In the genomic region with DNA sequence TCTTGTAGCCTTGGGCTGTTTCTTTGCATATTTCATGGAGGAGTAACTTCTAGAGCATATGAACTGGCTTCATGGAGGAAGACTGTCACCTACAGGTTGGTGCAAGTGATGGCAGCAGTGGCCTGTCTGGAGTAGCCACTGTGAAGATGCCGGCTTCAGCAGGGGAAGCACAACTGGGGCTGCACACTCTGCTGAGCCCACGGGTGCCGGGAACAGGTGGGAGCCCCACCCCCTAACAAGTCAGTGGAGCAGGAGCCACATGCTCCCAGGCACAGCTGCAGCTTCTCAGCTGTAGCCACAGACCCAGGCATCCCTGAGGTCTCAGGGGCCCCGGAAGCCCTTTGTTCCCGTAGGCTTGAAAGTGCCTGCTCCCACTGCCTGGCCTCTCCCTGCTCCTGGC, we compare ENCODE assay signal across 11 cellular contexts. TPM values are rescaled to one million over a fixed set of nuclear protein-coding genes. Genes with fewer than 3 reads are reported as not detected.
DNase-seq lines count a peak whose midpoint lies in the region; ATAC-seq, FAIRE-seq and TF ChIP-seq lines count a peak whose summit lies in the region.
"Had no signal": no experiment of that assay in that cellular context is flagged by ENCODE, and none has a peak within 500 bp of the region (broad histone marks: within the 10 kb centered on the region; RNA-seq: fewer than 3 reads in every experiment).

No MANE protein-coding gene starts in this region.

- H3K27ac ChIP-seq in DOHH2 (ENCODE audit: low read depth, low read length) (no peak overlapping the region), GM12878 (ENCODE audit: control insufficient read depth, insufficient read depth) (no peak overlapping the region), liver (ENCODE audit: low read depth in 1 of 2, low read length in 2 of 2) (no peak overlapping the region)
- H3K27ac ChIP-seq in CD4-positive, alpha-beta T cell (ENCODE audit: low read depth, low read length) = no peak overlapping the region
- H3K27ac ChIP-seq: pancreas had no signal

- H3K79me2 ChIP-seq in DOHH2 (ENCODE audit: control insufficient read depth, low read length) = no peaks in the 10 kb centered on the region
- H3K79me2 ChIP-seq in GM12878 (ENCODE audit: control insufficient read depth, insufficient read depth, low read length) = no peaks in the 10 kb centered on the region

- H3K4me3 Mint-ChIP-seq in CD4-positive, alpha-beta T cell = no peak overlapping the region
- no peak overlapping the region for H3K4me3 Mint-ChIP-seq in nephron progenitor cell

- H2AFZ ChIP-seq in GM12878 (ENCODE audit: control insufficient read depth, low read depth, low read length) = no peak overlapping the region

- ATAC-seq in HG03432 (IDR thresholded peaks at IDR 0.05; ENCODE audit: unreplicated experiment) (peak; percentile 55), GM12878 (peak; percentile 73), GM19023 (IDR thresholded peaks at IDR 0.05; ENCODE audit: unreplicated experiment) (no peak)
- ATAC-seq in CD4-positive, alpha-beta T cell (ENCODE audit: poor library complexity) = no peak

- WGBS in GM12878 (ENCODE audit: insufficient coverage, insufficient replicate concordance, low lambda C conversion rate, missing lambda C conversion rate) = 25% methylated on average over 5 of the region's 5 CpGs
- WGBS in liver = 86% methylated on average over 5 of the region's 5 CpGs

- H3K9ac ChIP-seq in GM12878 (ENCODE audit: control insufficient read depth, insufficient read depth, low read length) (no peak overlapping the region), liver (ENCODE audit: low read depth in 1 of 2, low read length in 2 of 2) (no peak overlapping the region)

- no peaks in the 10 kb centered on the region for H3F3A ChIP-seq in DOHH2 (ENCODE audit: control insufficient read depth, insufficient read depth)

- SMC1A ChIA-PET in GM12878 (lab: Charles Lee; ENCODE audit: uncharacterized antibody, unreplicated experiment) = no interaction called here

- H3K4me3 ChIP-seq in DOHH2 (ENCODE audit: low read length) = no peak overlapping the region
- H3K4me3 ChIP-seq in GM12878 = no peak overlapping the region
- H3K4me3 ChIP-seq in liver (ENCODE audit: low read depth in 1 of 3, low read length in 3 of 3) = no peak overlapping the region
- H3K4me3 ChIP-seq: pancreas had no signal

- POLR2A ChIA-PET in GM12878 (lab: Charles Lee) = no interaction called here
- POLR2A ChIA-PET in CD4-positive, alpha-beta T cell (lab: Charles Lee) = no interaction called here

- peak; percentile 67 for TF ChIP-seq RAD21 in GM12878 (IDR thresholded peaks at IDR 0.05; ENCODE audit: insufficient read depth, low read depth, low read length)
- peak; percentile 55 to 81 for TF ChIP-seq RAD21 in liver (IDR thresholded peaks at IDR 0.05)

- H3K27me3 ChIP-seq in DOHH2 (ENCODE audit: control insufficient read depth, low read length) (no peaks in the 10 kb centered on the region), GM12878 (replicated peaks in 1 of 2; ENCODE audit: control insufficient read depth in 2 of 2, insufficient read depth in 2 of 2, low read length in 1 of 2) (no peaks in the 10 kb centered on the region), liver (ENCODE audit: control insufficient read depth in 4 of 4, insufficient read depth in 4 of 4, low read length in 3 of 4) (no peaks in the 10 kb centered on the region)
- no peaks in the 10 kb centered on the region for H3K27me3 ChIP-seq in CD4-positive, alpha-beta T cell (ENCODE audit: control insufficient read depth, insufficient read depth, low read length)
- H3K27me3 ChIP-seq: pancreas had no signal

- peaks cover 8% of the 10 kb centered on the region for H3K9me3 Mint-ChIP-seq in CD4-positive, alpha-beta T cell
- H3K9me3 Mint-ChIP-seq in nephron progenitor cell = peaks cover 8% of the 10 kb centered on the region

- no peaks in the 10 kb centered on the region for H3K9me2 ChIP-seq in DOHH2 (replicated peaks; ENCODE audit: control insufficient read depth, low read length)

- TF ChIP-seq CTCF in DOHH2 (IDR thresholded peaks at IDR 0.05; ENCODE audit: low read depth, low read length, poor library complexity, severe bottlenecking) (peak; percentile 58), GM12878 (IDR thresholded peaks at IDR 0.05 in 2 of 3, conservative IDR thresholded peaks at IDR 0.05 in 1 of 3; ENCODE audit: control insufficient read depth in 2 of 3, extremely low read depth in 1 of 3, insufficient read depth in 1 of 3, low read depth in 3 of 3, low read length in 3 of 3) (peak; percentile 47 to 68 (median 61)), liver (IDR thresholded peaks at IDR 0.05; ENCODE audit: low read depth, low read length, missing input control) (peak; percentile 51), nephron progenitor cell (IDR thresholded peaks at IDR 0.05) (no peak)
- no peak for TF ChIP-seq CTCF in CD4-positive, alpha-beta T cell (IDR thresholded peaks at IDR 0.05)

- H3K4me1 ChIP-seq in DOHH2 (ENCODE audit: control insufficient read depth, low read length) (no peaks in the 10 kb centered on the region), GM12878 (ENCODE audit: control insufficient read depth, insufficient read depth, low read length) (no peaks in the 10 kb centered on the region), liver (ENCODE audit: control insufficient read depth in 4 of 4, insufficient read depth in 4 of 4, low read length in 3 of 4) (no peaks in the 10 kb centered on the region)
- H3K4me1 ChIP-seq: pancreas had no signal

- no peaks in the 10 kb centered on the region for H3K36me3 ChIP-seq in DOHH2 (ENCODE audit: control insufficient read depth, low read length)
- no peaks in the 10 kb centered on the region for H3K36me3 ChIP-seq in GM12878 (ENCODE audit: control insufficient read depth in 2 of 2, insufficient read depth in 2 of 2, low read length in 1 of 2)
- no peaks in the 10 kb centered on the region for H3K36me3 ChIP-seq in liver (ENCODE audit: control insufficient read depth in 4 of 4, insufficient read depth in 3 of 4, low read depth in 1 of 4, low read length in 3 of 4)
- H3K36me3 ChIP-seq: pancreas had no signal

- H3K27me3 Mint-ChIP-seq in CD4-positive, alpha-beta T cell = peaks cover 19% of the 10 kb centered on the region
- H3K27me3 Mint-ChIP-seq in nephron progenitor cell (ENCODE audit: low read depth, poor library complexity) = peaks cover 21% of the 10 kb centered on the region

- no peaks in the 10 kb centered on the region for H3K4me1 Mint-ChIP-seq in CD4-positive, alpha-beta T cell (ENCODE audit: low read depth)
- no peaks in the 10 kb centered on the region for H3K4me1 Mint-ChIP-seq in nephron progenitor cell

- H4K20me1 ChIP-seq in DOHH2 (ENCODE audit: control insufficient read depth, insufficient read depth, low read depth, low read length) = no peaks in the 10 kb centered on the region
- no peaks in the 10 kb centered on the region for H4K20me1 ChIP-seq in GM12878 (ENCODE audit: control insufficient read depth, insufficient read depth)

- intact Hi-C loops in GM12878 (cut with micrococcal nuclease; ENCODE audit: unreplicated experiment) = loop anchor here (10.0 kb wide), 1 partner anchor 694 kb away; no protein-coding TSS in a partner anchor
- intact Hi-C loops in CD4-positive, alpha-beta T cell (cut with DNase I, micrococcal nuclease) = no loop called here

- no peaks in the 10 kb centered on the region for H3K36me3 Mint-ChIP-seq in CD4-positive, alpha-beta T cell (ENCODE audit: low read depth)
- no peaks in the 10 kb centered on the region for H3K36me3 Mint-ChIP-seq in nephron progenitor cell (ENCODE audit: low read depth)

- CTCF ChIA-PET in GM12878 (lab: Yijun Ruan, JAX) = interaction anchor here (1.1 kb wide), 1 partner anchor 285 kb away, joined by 9 read pairs; no protein-coding TSS in a partner anchor
- CTCF ChIA-PET in CD4-positive, alpha-beta T cell (lab: Charles Lee) = no interaction called here

- TF ChIP-seq POLR2A in GM12878 (IDR thresholded peaks at IDR 0.05; ENCODE audit: low read depth, low read length) = no peak

- no peak for TF ChIP-seq EP300 in GM12878 (IDR thresholded peaks at IDR 0.05; ENCODE audit: borderline replicate concordance in 1 of 2, control insufficient read depth in 1 of 2, low read depth in 2 of 2, low read length in 2 of 2)

- H3K9me3 ChIP-seq in DOHH2 (ENCODE audit: control insufficient read depth, insufficient read depth, low read length) (no peaks in the 10 kb centered on the region), GM12878 (replicated peaks; ENCODE audit: control insufficient read depth, insufficient read depth, low read length) (no peaks in the 10 kb centered on the region; the same call in 2 of the 3 replicates), liver (ENCODE audit: control insufficient read depth in 4 of 4, low read length in 3 of 4) (peaks cover 0 to 6% (median 2%) of the 10 kb centered on the region in 4 donors)
- H3K9me3 ChIP-seq in CD4-positive, alpha-beta T cell (ENCODE audit: control insufficient read depth, low read length) = no peaks in the 10 kb centered on the region

- DNase-seq in GM12878 (ENCODE audit: low read depth, low spot score) (peak; percentile 12), NCI-H2107 (lab: John Stamatoyannopoulos, UW) (no peak), nephron progenitor cell (no peak)
- DNase-seq in CD4-positive, alpha-beta T cell = no peak
- DNase-seq: activated CD4-positive, alpha-beta T cell treated with anti-CD3 and anti-CD28 coated beads, Interleukin-2, amount 50 U/mL, for 4 hours; NCI-H1105 treated with DMSO at 0.1 percent for 48 hours; pancreas had no signal

- BruUV-seq in GM12878 (replicated peaks; lab: Mats Ljungman, UMichigan) = no TSS peak

- no peak for FAIRE-seq in GM12878 (lab: Jason Lieb, UNC)
- FAIRE-seq: pancreas had no signal

- H3K4me2 ChIP-seq in DOHH2 (ENCODE audit: low read length) = no peak overlapping the region
- no peak overlapping the region for H3K4me2 ChIP-seq in GM12878 (ENCODE audit: control insufficient read depth, insufficient read depth)

- RAD21 ChIA-PET in GM12878 (lab: Charles Lee; ENCODE audit: unreplicated experiment) = no interaction called here

- no peak overlapping the region for H3K27ac Mint-ChIP-seq in CD4-positive, alpha-beta T cell
- no peak overlapping the region for H3K27ac Mint-ChIP-seq in nephron progenitor cell

- in situ Hi-C loops in GM12878 (cut with MboI) = loop anchor here (25.0 kb wide), 1 partner anchor 697 kb away; no protein-coding TSS in a partner anchor

RNA-seq across cellular contexts. Expression of gene C1orf185, which starts 43.2 kb away (rescaled TPM):
- total RNA-seq in GM12878 (2013; cell fraction: nucleolus; rRNA removed) = not detected in 2 replicates
- total RNA-seq in GM12878 (2014; rRNA removed) (0.40 TPM in 1 of 2 replicates, not detected in the other), GM12878 (2014; rRNA removed; fragmentation: Illumina TruSeq; extraction: Trizol) (not detected in 2 replicates), GM12878 (2021) (not detected in 2 replicates), liver (not detected)
- polyA plus RNA-seq in GM12878 (2011; ENCODE audit: low read depth) = not detected
- polyA plus RNA-seq in GM12878 (2011; rRNA removed) (not detected in 2 replicates), GM12878 (2014; fragmentation: Illumina TruSeq; extraction: Trizol) (not detected in 2 replicates), GM12878 (2014; fragmentation: Nextera tagmentation; extraction: Ambion mirVana) (not detected), GM12878 (2014; rRNA removed) (not detected in 2 replicates), GM12878 (2016; fragmentation: Nextera tagmentation; extraction: Ambion mirVana) (not detected), liver (not detected)
- polyA plus RNA-seq in GM12878 (2011; cell fraction: cytosol; rRNA removed) = not detected in 2 replicates
- not detected in 2 replicates for polyA plus RNA-seq in GM12878 (2011; cell fraction: nucleus; rRNA removed)
- not detected in 2 replicates for polyA plus RNA-seq in GM12878 (2012)
- not detected in 2 replicates for polyA minus RNA-seq in GM12878 (2011; rRNA and poly(A)+ RNA removed)
- polyA minus RNA-seq in GM12878 (2011; cell fraction: cytosol; rRNA and poly(A)+ RNA removed) = not detected in 2 replicates
- polyA minus RNA-seq in GM12878 (2011; cell fraction: nucleus; rRNA and poly(A)+ RNA removed) = not detected in 2 replicates
- not detected for total RNA-seq in CD4-positive, alpha-beta T cell
- total RNA-seq: pancreas had no signal
- polyA plus RNA-seq: pancreas had no signal

Comparison
In these comparisons a context has a peak if more than half of its experiments do, and no peak if none do; other contexts are left out.
1. CTCF ChIP-seq: peak in DOHH2 (single experiment), GM12878 (3 of 3) and liver (single experiment); none in CD4-positive, alpha-beta T cell (single experiment) and nephron progenitor cell (single experiment).
2. ATAC-seq: peak in HG03432 (single experiment) and GM12878 (single experiment); none in CD4-positive, alpha-beta T cell (single experiment) and GM19023 (single experiment).